1 cellular context compared by ENCODE assay signal in genomic region chr13:27022571-27023311, GRCh38.
TF ChIP-seq lines count a peak whose summit lies in the region.

No MANE protein-coding gene starts in this region.

TF ChIP-seq in K562, 482 proteins besides CTCF, POLR2A, EP300 and RAD21 (continued from another document and continues in another):
- TF ChIP-seq ZBTB11 (CRISPR knock-in tag; IDR thresholded peaks at IDR 0.05) (no peak), CREM (IDR thresholded peaks at IDR 0.05; ENCODE audit: low read depth) (0 out of 2 replicates have a peak, but pooled peaks have one; percentile 16), ZNF75A (CRISPR knock-in tag; IDR thresholded peaks at IDR 0.05) (no peak), ZNF224 (CRISPR knock-in tag; IDR thresholded peaks at IDR 0.05) (no peak), CLOCK (CRISPR knock-in tag; IDR thresholded peaks at IDR 0.05; ENCODE audit: borderline replicate concordance) (no peak), CREB5 (CRISPR knock-in tag; IDR thresholded peaks at IDR 0.05) (no peak), MAZ (CRISPR knock-in tag; conservative IDR thresholded peaks at IDR 0.05 in 1 of 2, IDR thresholded peaks at IDR 0.05 in 1 of 2) (0 out of 4 replicates have a peak, but pooled peaks of 1 of the 2 experiments have one; percentile 23), FOXJ2 (tag; IDR thresholded peaks at IDR 0.05) (0 out of 2 replicates have a peak, but pooled peaks have one; percentile 24), STAT5B (CRISPR knock-in tag; IDR thresholded peaks at IDR 0.05) (no peak), MTA2 (IDR thresholded peaks at IDR 0.05; ENCODE audit: low read depth) (peak; percentile 35), ZNF830 (CRISPR knock-in tag; IDR thresholded peaks at IDR 0.05) (no peak), ZKSCAN8 (CRISPR knock-in tag; IDR thresholded peaks at IDR 0.05) (no peak), RBM22 (IDR thresholded peaks at IDR 0.05; ENCODE audit: low read depth, low read length, poor library complexity, severe bottlenecking) (no peak), ERF (CRISPR knock-in tag; IDR thresholded peaks at IDR 0.05) (no peak), MEIS2 (IDR thresholded peaks at IDR 0.05; ENCODE audit: partially characterized antibody) (peak; percentile 96), SAFB2 (IDR thresholded peaks at IDR 0.05; ENCODE audit: borderline replicate concordance, low read depth, low read length, severe bottlenecking) (no peak), ZBTB9 (CRISPR knock-in tag; IDR thresholded peaks at IDR 0.05) (no peak), MYNN (IDR thresholded peaks at IDR 0.05) (no peak), MYNN (CRISPR knock-in tag; IDR thresholded peaks at IDR 0.05) (no peak), RBM17 (IDR thresholded peaks at IDR 0.05; ENCODE audit: borderline replicate concordance, low read depth, low read length) (no peak), ZFP1 (CRISPR knock-in tag; IDR thresholded peaks at IDR 0.05) (no peak), SMAD4 (CRISPR knock-in tag; conservative IDR thresholded peaks at IDR 0.05) (no peak), NCOR1 (IDR thresholded peaks at IDR 0.05) (0 out of 2 replicates have a peak, but pooled peaks have one; percentile 31), SLC30A9 (CRISPR knock-in tag; IDR thresholded peaks at IDR 0.05) (no peak), ZNF695 (CRISPR knock-in tag; IDR thresholded peaks at IDR 0.05) (no peak), ELK1 (CRISPR knock-in tag; IDR thresholded peaks at IDR 0.05) (no peak), CBX5 (IDR thresholded peaks at IDR 0.05; ENCODE audit: borderline replicate concordance, low read depth) (no peak), MBD2 (IDR thresholded peaks at IDR 0.05; ENCODE audit: borderline replicate concordance, low read depth) (no peak), U2AF2 (optimal IDR thresholded peaks at IDR 0.05; ENCODE audit: low read depth, low read length) (no peak), ZNF766 (CRISPR knock-in tag; conservative IDR thresholded peaks at IDR 0.05) (peak; percentile 78), THAP7 (CRISPR knock-in tag; IDR thresholded peaks at IDR 0.05) (no peak), ZNF668 (CRISPR knock-in tag; IDR thresholded peaks at IDR 0.05) (no peak), HCFC1 (IDR thresholded peaks at IDR 0.05; ENCODE audit: low read depth, low read length) (no peak), CBFA2T3 (IDR thresholded peaks at IDR 0.05) (peak; percentile 79), LCOR (CRISPR knock-in tag; IDR thresholded peaks at IDR 0.05) (0 out of 2 replicates have a peak, but pooled peaks have one; percentile 20), MED1 (CRISPR knock-in tag; IDR thresholded peaks at IDR 0.05; ENCODE audit: borderline replicate concordance) (no peak), MYBL2 (IDR thresholded peaks at IDR 0.05; ENCODE audit: low read depth) (no peak), MYBL2 (CRISPR knock-in tag; IDR thresholded peaks at IDR 0.05; ENCODE audit: borderline replicate concordance) (no peak), ZNF354B (CRISPR knock-in tag; IDR thresholded peaks at IDR 0.05) (no peak), KAT8 (IDR thresholded peaks at IDR 0.05; ENCODE audit: low read depth) (no peak), KLF16 (IDR thresholded peaks at IDR 0.05) (peak; percentile 43; the same call in 1 of the 2 replicates), KAT2B (IDR thresholded peaks at IDR 0.05; ENCODE audit: low read depth, low read length) (no peak), MTF1 (CRISPR knock-in tag; IDR thresholded peaks at IDR 0.05; ENCODE audit: borderline replicate concordance) (no peak), DNMT1 (IDR thresholded peaks at IDR 0.05) (no peak), PKNOX1 (IDR thresholded peaks at IDR 0.05) (peak; percentile 88), ZNF239 (CRISPR knock-in tag; IDR thresholded peaks at IDR 0.05) (no peak), CBX2 (IDR thresholded peaks at IDR 0.05; ENCODE audit: insufficient read depth, low read length, poor library complexity, severe bottlenecking) (no peak), ATF7 (IDR thresholded peaks at IDR 0.05) (no peak), ARNT (IDR thresholded peaks at IDR 0.05) (no peak), SPI1 (IDR thresholded peaks at IDR 0.05; ENCODE audit: borderline replicate concordance, low read depth, low read length) (no peak), ZNF764 (CRISPR knock-in tag; IDR thresholded peaks at IDR 0.05; ENCODE audit: low read depth) (no peak), SOX6 (IDR thresholded peaks at IDR 0.05) (peak; percentile 64; the same call in 1 of the 2 replicates), FOXM1 (IDR thresholded peaks at IDR 0.05; ENCODE audit: low read depth) (no peak), FOXM1 (CRISPR knock-in tag; IDR thresholded peaks at IDR 0.05; ENCODE audit: low read depth) (no peak), JUND (IDR thresholded peaks at IDR 0.05; ENCODE audit: borderline replicate concordance, low read depth, low read length) (no peak), JUND (tag; IDR thresholded peaks at IDR 0.05; ENCODE audit: borderline replicate concordance, low read depth, low read length) (peak; percentile 41; the same call in 2 of the 3 replicates), ZFP36 (IDR thresholded peaks at IDR 0.05; ENCODE audit: low read depth, low read length, partially characterized antibody) (no peak), GTF2E2 (tag; IDR thresholded peaks at IDR 0.05) (no peak), ZKSCAN1 (IDR thresholded peaks at IDR 0.05; ENCODE audit: low read depth, low read length) (peak; percentile 94), ZFX (CRISPR knock-in tag; IDR thresholded peaks at IDR 0.05) (peak; percentile 10; the same call in 1 of the 2 replicates), HNRNPUL1 (IDR thresholded peaks at IDR 0.05; ENCODE audit: low read length) (no peak), TAL1 (IDR thresholded peaks at IDR 0.05) (peak; percentile 60; the same call in 1 of the 2 replicates), LEF1 (IDR thresholded peaks at IDR 0.05) (0 out of 2 replicates have a peak, but pooled peaks have one; percentile 29), PYGO2 (tag; IDR thresholded peaks at IDR 0.05) (no peak)
- TF ChIP-seq, protein P1, sequence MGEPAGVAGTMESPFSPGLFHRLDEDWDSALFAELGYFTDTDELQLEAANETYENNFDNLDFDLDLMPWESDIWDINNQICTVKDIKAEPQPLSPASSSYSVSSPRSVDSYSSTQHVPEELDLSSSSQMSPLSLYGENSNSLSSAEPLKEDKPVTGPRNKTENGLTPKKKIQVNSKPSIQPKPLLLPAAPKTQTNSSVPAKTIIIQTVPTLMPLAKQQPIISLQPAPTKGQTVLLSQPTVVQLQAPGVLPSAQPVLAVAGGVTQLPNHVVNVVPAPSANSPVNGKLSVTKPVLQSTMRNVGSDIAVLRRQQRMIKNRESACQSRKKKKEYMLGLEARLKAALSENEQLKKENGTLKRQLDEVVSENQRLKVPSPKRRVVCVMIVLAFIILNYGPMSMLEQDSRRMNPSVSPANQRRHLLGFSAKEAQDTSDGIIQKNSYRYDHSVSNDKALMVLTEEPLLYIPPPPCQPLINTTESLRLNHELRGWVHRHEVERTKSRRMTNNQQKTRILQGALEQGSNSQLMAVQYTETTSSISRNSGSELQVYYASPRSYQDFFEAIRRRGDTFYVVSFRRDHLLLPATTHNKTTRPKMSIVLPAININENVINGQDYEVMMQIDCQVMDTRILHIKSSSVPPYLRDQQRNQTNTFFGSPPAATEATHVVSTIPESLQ (CRISPR knock-in tag; IDR thresholded peaks at IDR 0.05): no peak
- TF ChIP-seq, protein P2, sequence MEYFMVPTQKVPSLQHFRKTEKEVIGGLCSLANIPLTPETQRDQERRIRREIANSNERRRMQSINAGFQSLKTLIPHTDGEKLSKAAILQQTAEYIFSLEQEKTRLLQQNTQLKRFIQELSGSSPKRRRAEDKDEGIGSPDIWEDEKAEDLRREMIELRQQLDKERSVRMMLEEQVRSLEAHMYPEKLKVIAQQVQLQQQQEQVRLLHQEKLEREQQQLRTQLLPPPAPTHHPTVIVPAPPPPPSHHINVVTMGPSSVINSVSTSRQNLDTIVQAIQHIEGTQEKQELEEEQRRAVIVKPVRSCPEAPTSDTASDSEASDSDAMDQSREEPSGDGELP (CRISPR knock-in tag; IDR thresholded peaks at IDR 0.05; ENCODE audit: borderline replicate concordance): peak; percentile 39; the same call in 1 of the 2 replicates
